Comparison of ENCODE assay signal across 17 cellular contexts in genomic region chr16:20954574-20954973, GRCh38. TPM values are rescaled to one million over a fixed set of nuclear protein-coding genes. Genes with fewer than 3 reads are reported as not detected.
DNase-seq lines count a peak whose midpoint lies in the region; ATAC-seq and TF ChIP-seq lines count a peak whose summit lies in the region.
"Had no signal": no experiment of that assay in that cellular context is flagged by ENCODE, and none has a peak within 500 bp of the region (broad histone marks: within the 10 kb centered on the region; RNA-seq: fewer than 3 reads in every experiment).

No MANE protein-coding gene starts in this region.

- no peaks in the 10 kb centered on the region for H3K79me2 ChIP-seq in H9 (ENCODE audit: insufficient read depth, low read length)

- H3K9me3 ChIP-seq in H9 (ENCODE audit: control insufficient read depth, low read depth, low read length) = no peaks in the 10 kb centered on the region
- H3K9me3 ChIP-seq in stomach = no peaks in the 10 kb centered on the region
- H3K9me3 ChIP-seq: A549; BLaER1 treated with 17β-estradiol and CSF1 and Interleukin-3, amounts not matched to agents 10 nM and 100 nM; Caco-2 had no signal

- peaks cover 8 to 9% of the 10 kb centered on the region in 2 experiments for H3K4me1 Mint-ChIP-seq in H9
- H3K4me1 Mint-ChIP-seq: B cell had no signal

- no peak overlapping the region for H3K9ac ChIP-seq in H9 (ENCODE audit: extremely low read depth, insufficient read length, low read length)
- H3K9ac ChIP-seq: BLaER1 treated with 17β-estradiol and CSF1 and Interleukin-3, amounts not matched to agents 10 nM and 100 nM had no signal

- no peak overlapping the region for H3K4me3 Mint-ChIP-seq in H9
- H3K4me3 Mint-ChIP-seq: B cell; CD4-positive, alpha-beta T cell; CD8-positive, alpha-beta T cell had no signal

- TF ChIP-seq CTCF in H9 (conservative IDR thresholded peaks at IDR 0.05) = no peak
- no peak for TF ChIP-seq CTCF in foreskin keratinocyte (conservative IDR thresholded peaks at IDR 0.05)
- no peak for TF ChIP-seq CTCF in stomach (IDR thresholded peaks at IDR 0.05)

- no peak overlapping the region for H3K4me2 ChIP-seq in H9 (ENCODE audit: insufficient read depth, insufficient read length, low read length)
- H3K4me2 ChIP-seq: A549; BLaER1 treated with 17β-estradiol and CSF1 and Interleukin-3, amounts not matched to agents 10 nM and 100 nM had no signal

- H3K23me2 ChIP-seq in H9 (ENCODE audit: insufficient read length, low read depth, low read length, poor library complexity, severe bottlenecking) = no peaks in the 10 kb centered on the region

- no peak overlapping the region for H2BK12ac ChIP-seq in H9 (ENCODE audit: insufficient read length, low read depth, low read length)

- DNase-seq in H9 (no peak), foreskin keratinocyte (peak; percentile 29 to 68), posterior vena cava (ENCODE audit: low spot score) (peak; percentile 11), stomach (no peak), SW480 (ENCODE audit: low spot score) (no peak)
- DNase-seq: AML-193; Caco-2; Calu3; CD4-positive, alpha-beta T cell; CD8-positive, alpha-beta T cell; DMS79 treated with DMSO at 0.1 percent for 48 hours; GF-D8 had no signal

- H3T11ph ChIP-seq in H9 (ENCODE audit: low read length) = no peak overlapping the region

- ATAC-seq in foreskin keratinocyte = peak; percentile 68
- ATAC-seq: A549; CD8-positive, alpha-beta T cell had no signal

- H3K9me3 Mint-ChIP-seq in H9 = no peaks in the 10 kb centered on the region
- H3K9me3 Mint-ChIP-seq: CD4-positive, alpha-beta T cell; CD8-positive, alpha-beta T cell had no signal

- no peak for TF ChIP-seq EP300 in stomach (IDR thresholded peaks at IDR 0.05)

- no peak overlapping the region for H3K18ac ChIP-seq in H9 (ENCODE audit: insufficient read length, low read depth, low read length)

- H3K14ac ChIP-seq in H9 (ENCODE audit: insufficient read depth, low read length) = no peak overlapping the region

- H4K20me1 ChIP-seq in H9 (ENCODE audit: control insufficient read depth, insufficient read depth, insufficient read length) = no peaks in the 10 kb centered on the region
- H4K20me1 ChIP-seq: BLaER1 treated with 17β-estradiol and CSF1 and Interleukin-3, amounts not matched to agents 10 nM and 100 nM had no signal

- no peak overlapping the region for H2BK15ac ChIP-seq in H9 (ENCODE audit: low read depth, low read length)

- H3K36me3 Mint-ChIP-seq in H9 (ENCODE audit: insufficient read depth in 1 of 3, low read depth in 3 of 3) = no peaks in the 10 kb centered on the region
- H3K36me3 Mint-ChIP-seq: CD8-positive, alpha-beta T cell had no signal

- H3K27me3 Mint-ChIP-seq in H9 (ENCODE audit: low read depth) = no peaks in the 10 kb centered on the region
- H3K27me3 Mint-ChIP-seq: CD4-positive, alpha-beta T cell had no signal

- no peak overlapping the region for H2AK5ac ChIP-seq in H9 (ENCODE audit: insufficient read length, low read length)

- no CpG with 5 or more reads among the region's 11 CpGs for WGBS in H9 (ENCODE audit: extremely low coverage, insufficient read length, low lambda C conversion rate)
- WGBS in stomach, 5 donors = 89 to 91% (median 91%) methylated on average over 11 of the region's 11 CpGs

- no peaks in the 10 kb centered on the region for H3K79me1 ChIP-seq in H9 (ENCODE audit: insufficient read depth, low read depth, low read length, poor library complexity, severe bottlenecking)

- H4K8ac ChIP-seq in H9 (replicated peaks; ENCODE audit: insufficient read length, low read depth, low read length) = no peak overlapping the region

- no peak overlapping the region for H3K4me3 ChIP-seq in stomach
- H3K4me3 ChIP-seq: A549; BLaER1 treated with 17β-estradiol and CSF1 and Interleukin-3, amounts not matched to agents 10 nM and 100 nM had no signal

- H3K27ac Mint-ChIP-seq in H9 = peak overlapping the region in 2 of 3 experiments; percentile 12 to 65; a peak in 2 of 7 replicates
- H3K27ac Mint-ChIP-seq: B cell; CD4-positive, alpha-beta T cell; CD8-positive, alpha-beta T cell had no signal

- H2AFZ ChIP-seq in H9 (ENCODE audit: low read length) = no peak overlapping the region

- H3K56ac ChIP-seq in H9 (ENCODE audit: insufficient read length, low read depth, low read length) = no peak overlapping the region

- no peak overlapping the region for H4K91ac ChIP-seq in H9 (ENCODE audit: insufficient read length, low read depth, low read length)

- no peak overlapping the region for H2BK20ac ChIP-seq in H9 (ENCODE audit: low read depth, low read length, poor library complexity, severe bottlenecking)

- H3K27ac ChIP-seq in H9 (ENCODE audit: insufficient read length, low read depth, low read length) (no peak overlapping the region), foreskin keratinocyte (peak overlapping the region; percentile 34), stomach (no peak overlapping the region)
- H3K27ac ChIP-seq: 22Rv1; A549; BLaER1 treated with 17β-estradiol and CSF1 and Interleukin-3, amounts not matched to agents 10 nM and 100 nM; C4-2B had no signal

- no peak for TF ChIP-seq POLR2A in stomach (IDR thresholded peaks at IDR 0.05)

- H3K23ac ChIP-seq in H9 (ENCODE audit: insufficient read length, low read depth, low read length) = no peak overlapping the region

- no peaks in the 10 kb centered on the region for H3K36me3 ChIP-seq in stomach
- H3K36me3 ChIP-seq: BLaER1 treated with 17β-estradiol and CSF1 and Interleukin-3, amounts not matched to agents 10 nM and 100 nM had no signal

- intact Hi-C loops in posterior vena cava (cut with DNase I) (no loop called here), stomach (cut with DNase I; ENCODE audit: low total_unique reads) (no loop called here)

- no peaks in the 10 kb centered on the region for H3K4me1 ChIP-seq in H9 (ENCODE audit: insufficient read depth, low read length)
- peaks cover 3% of the 10 kb centered on the region for H3K4me1 ChIP-seq in foreskin keratinocyte
- no peaks in the 10 kb centered on the region for H3K4me1 ChIP-seq in stomach
- H3K4me1 ChIP-seq: A549; BLaER1 treated with 17β-estradiol and CSF1 and Interleukin-3, amounts not matched to agents 10 nM and 100 nM had no signal

- H2BK120ac ChIP-seq in H9 (ENCODE audit: low read depth, low read length, poor library complexity, severe bottlenecking) = no peak overlapping the region

- no peak overlapping the region for H3K4ac ChIP-seq in H9 (ENCODE audit: low read depth, low read length)

- no peak overlapping the region for H4K5ac ChIP-seq in H9 (ENCODE audit: insufficient read length, low read depth, low read length)

- H2BK5ac ChIP-seq in H9 (ENCODE audit: insufficient read length, low read length) = no peak overlapping the region

- H3K27me3 ChIP-seq in H9 (ENCODE audit: insufficient read depth, low read length) (no peaks in the 10 kb centered on the region), foreskin keratinocyte (peaks cover 3% of the 10 kb centered on the region), stomach (no peaks in the 10 kb centered on the region)
- H3K27me3 ChIP-seq: BLaER1 treated with 17β-estradiol and CSF1 and Interleukin-3, amounts not matched to agents 10 nM and 100 nM had no signal

RNA-seq across cellular contexts. Expression of gene LYRM1, which starts 54.0 kb away (rescaled TPM):
- 9.6 and 10.6 TPM in 2 replicates for total RNA-seq in H9 (2021)
- 24.9 and 25.3 TPM in 2 replicates for total RNA-seq in foreskin keratinocyte
- 19.1 and 19.7 TPM in 2 replicates for polyA plus RNA-seq in foreskin keratinocyte
- total RNA-seq in posterior vena cava = 10 to 100 TPM; 32.7 to 38.8 TPM
- 10 to 100 TPM in 4 of 5 donors, 1 to 10 TPM in 1; 6.7 to 29.7 (median 21.0) TPM for total RNA-seq in stomach
- 10 to 100 TPM; 37.4 to 58.5 (median 43.4) TPM for polyA plus RNA-seq in stomach

RNA-seq across cellular contexts. Expression of gene DCUN1D3, which starts 54.4 kb away (rescaled TPM):
- 16.1 and 17.7 TPM in 2 replicates for total RNA-seq in H9 (2021)
- total RNA-seq in foreskin keratinocyte = 10.9 and 11.3 TPM in 2 replicates
- 2.9 and 3.5 TPM in 2 replicates for polyA plus RNA-seq in foreskin keratinocyte
- 10 to 100 TPM; 27.7 to 30.6 TPM for total RNA-seq in posterior vena cava
- total RNA-seq in stomach = 10 to 100 TPM in 4 of 5 donors, 1 to 10 TPM in 1; 3.8 to 25.7 (median 16.7) TPM
- 1 to 10 TPM; 1.4 to 3.7 (median 2.1) TPM for polyA plus RNA-seq in stomach

Comparison
In these comparisons a context has a peak if more than half of its experiments do, and no peak if none do; other contexts are left out.
1. DNase-seq: peak in foreskin keratinocyte (2 of 2) and posterior vena cava (single experiment); none in H9 (single experiment), stomach (single experiment) and SW480 (single experiment).